1 cellular context compared by ENCODE assay signal in the genomic region with DNA sequence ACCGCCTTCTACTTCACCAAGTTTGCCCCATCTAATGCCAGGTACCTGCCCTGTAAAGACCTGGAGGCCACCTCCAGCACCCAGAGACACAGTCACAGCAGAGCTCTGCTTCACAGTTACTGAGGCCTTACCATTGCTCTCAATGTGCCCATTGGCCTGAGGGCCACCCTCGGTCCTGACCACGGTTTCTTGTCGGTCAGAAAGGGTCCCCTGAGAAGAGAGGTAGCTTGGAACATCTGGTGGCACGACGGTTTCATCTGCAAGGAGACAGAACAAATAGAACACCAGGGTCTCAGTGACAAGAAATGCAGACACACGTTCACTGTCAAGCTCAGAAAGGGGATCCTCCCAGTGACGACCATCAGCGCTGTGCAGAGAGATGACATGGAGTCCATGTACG.
TF ChIP-seq lines count a peak whose summit lies in the region.

No MANE protein-coding gene starts in this region.

TF ChIP-seq in H1, 55 proteins besides CTCF, POLR2A, EP300 and RAD21:
- no peak for TF ChIP-seq EGR1 (IDR thresholded peaks at IDR 0.05; ENCODE audit: borderline replicate concordance, low read depth, low read length)
- TF ChIP-seq CHD1 (IDR thresholded peaks at IDR 0.05; ENCODE audit: low read depth, low read length) = no peak
- TF ChIP-seq GTF2F1 (IDR thresholded peaks at IDR 0.05; ENCODE audit: borderline replicate concordance, low read depth, low read length) = no peak
- TF ChIP-seq, protein P1, sequence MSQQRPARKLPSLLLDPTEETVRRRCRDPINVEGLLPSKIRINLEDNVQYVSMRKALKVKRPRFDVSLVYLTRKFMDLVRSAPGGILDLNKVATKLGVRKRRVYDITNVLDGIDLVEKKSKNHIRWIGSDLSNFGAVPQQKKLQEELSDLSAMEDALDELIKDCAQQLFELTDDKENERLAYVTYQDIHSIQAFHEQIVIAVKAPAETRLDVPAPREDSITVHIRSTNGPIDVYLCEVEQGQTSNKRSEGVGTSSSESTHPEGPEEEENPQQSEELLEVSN (IDR thresholded peaks at IDR 0.05) = no peak
- no peak for TF ChIP-seq ASH2L (IDR thresholded peaks at IDR 0.05; ENCODE audit: low read length)
- TF ChIP-seq KDM5A (IDR thresholded peaks at IDR 0.05; ENCODE audit: low read length) = no peak
- TF ChIP-seq BCL11A (IDR thresholded peaks at IDR 0.05; ENCODE audit: low read depth in 2 of 2, low read length in 2 of 2) = no peak
- TF ChIP-seq CBX5 (IDR thresholded peaks at IDR 0.05; ENCODE audit: low read depth, low read length) = no peak
- no peak for TF ChIP-seq BRCA1 (IDR thresholded peaks at IDR 0.05; ENCODE audit: low read depth, low read length)
- no peak for TF ChIP-seq JUN (IDR thresholded peaks at IDR 0.05; ENCODE audit: low read depth, low read length)
- TF ChIP-seq CTBP2 (IDR thresholded peaks at IDR 0.05; ENCODE audit: borderline replicate concordance, insufficient read depth, insufficient read length, low read length) = no peak
- no peak for TF ChIP-seq SIX5 (IDR thresholded peaks at IDR 0.05; ENCODE audit: low read depth, low read length)
- TF ChIP-seq SUZ12 (IDR thresholded peaks at IDR 0.05; ENCODE audit: low read length) = no peak
- TF ChIP-seq GABPA (IDR thresholded peaks at IDR 0.05; ENCODE audit: borderline replicate concordance, insufficient read depth, low read length) = no peak
- TF ChIP-seq MAFK (IDR thresholded peaks at IDR 0.05; ENCODE audit: low read depth, low read length) = no peak
- TF ChIP-seq POLR2AphosphoS5 (IDR thresholded peaks at IDR 0.05; ENCODE audit: low read depth, low read length) = no peak; the same call in 1 of the 2 replicates
TF ChIP-seq in H1: peak in this region for 0.
